Comparison of ENCODE assay signal across 8 cellular contexts in genomic region chr11:313304-313786, GRCh38. TPM values are rescaled to one million over a fixed set of nuclear protein-coding genes. Genes with fewer than 3 reads are reported as not detected.
DNase-seq lines count a peak whose midpoint lies in the region; ATAC-seq and TF ChIP-seq lines count a peak whose summit lies in the region.

No MANE protein-coding gene starts in this region.

- H3K4me3 ChIP-seq in GM12875 (ENCODE audit: low read depth, low read length) (peak overlapping the region; percentile 93), Peyer's patch (peak overlapping the region; percentile 43 to 66 (median 54)), fibroblast of pulmonary artery (replicated peaks; ENCODE audit: low read depth, low read length) (peak overlapping the region; percentile 81), rectal smooth muscle tissue (ENCODE audit: low read length) (peak overlapping the region; percentile 79)

- H3K36me3 ChIP-seq in Peyer's patch = no peaks in the 10 kb centered on the region
- no peaks in the 10 kb centered on the region for H3K36me3 ChIP-seq in rectal smooth muscle tissue (ENCODE audit: control insufficient read depth, insufficient read depth, low read length)

- H3K9me3 ChIP-seq in Peyer's patch = no peaks in the 10 kb centered on the region

- TF ChIP-seq CTCF in GM12875 (IDR thresholded peaks at IDR 0.05; ENCODE audit: borderline replicate concordance, insufficient read depth, low read depth, low read length) = no peak
- no peak for TF ChIP-seq CTCF in Peyer's patch (IDR thresholded peaks at IDR 0.05)
- no peak for TF ChIP-seq CTCF in fibroblast of pulmonary artery (IDR thresholded peaks at IDR 0.05; ENCODE audit: low read length, missing control alignments)

- H3K27ac ChIP-seq in Peyer's patch (peak overlapping the region; percentile 83 to 94 (median 90)), rectal smooth muscle tissue (ENCODE audit: low read depth, low read length) (peak overlapping the region; percentile 66)

- peak overlapping the region; percentile 61 for H3K9ac ChIP-seq in rectal smooth muscle tissue (ENCODE audit: low read length)

- TF ChIP-seq POLR2A in Peyer's patch (IDR thresholded peaks at IDR 0.05) = no peak

- DNase-seq in Peyer's patch (peak in 1 of 3 donors; percentile 57), fibroblast of pulmonary artery (ENCODE audit: low read depth) (no peak), hippocampal formation (lab: John Stamatoyannopoulos, UW) (no peak), NCI-H510A (lab: John Stamatoyannopoulos, UW) (no peak), left lobe of liver (ENCODE audit: low spot score) (no peak)

- ATAC-seq in GM19463 (IDR thresholded peaks at IDR 0.05; ENCODE audit: unreplicated experiment) (no peak), left lobe of liver (no peak)

- peaks cover 0 to 56% (median 21%) of the 10 kb centered on the region in 4 donors for H3K4me1 ChIP-seq in Peyer's patch
- H3K4me1 ChIP-seq in rectal smooth muscle tissue (ENCODE audit: control insufficient read depth, insufficient read depth, low read length) = no peaks in the 10 kb centered on the region

- H3K27me3 ChIP-seq in Peyer's patch (no peaks in the 10 kb centered on the region), rectal smooth muscle tissue (ENCODE audit: control insufficient read depth, insufficient read depth, low read length) (peaks cover 6% of the 10 kb centered on the region)

RNA-seq across cellular contexts. Expression of gene IFITM1, which starts 0.5 kb away (rescaled TPM):
- total RNA-seq in Peyer's patch (100 to 1,000 TPM in 2 of 4 donors, 10 to 100 TPM in 2; 45.9 to 141 (median 89.6) TPM), left lobe of liver (29.2 TPM)

RNA-seq across cellular contexts. Expression of gene IFITM2, which starts 5.7 kb away (rescaled TPM):
- total RNA-seq in Peyer's patch (10 to 100 TPM; 15.6 to 98.2 (median 46.0) TPM), left lobe of liver (354 TPM)

RNA-seq across cellular contexts. Expression of gene IFITM3, which starts 7.3 kb away (rescaled TPM):
- 100 to 1,000 TPM in 1 of 4 donors, 10 to 100 TPM in 3; 30.6 to 200 (median 84.7) TPM for total RNA-seq in Peyer's patch
- 488 TPM for total RNA-seq in left lobe of liver

RNA-seq across cellular contexts. Expression of gene IFITM5, which starts 14.0 kb away (rescaled TPM):
- total RNA-seq in Peyer's patch (not detected), left lobe of liver (not detected)

RNA-seq across cellular contexts. Expression of gene PGGHG, which starts 24.4 kb away (rescaled TPM):
- total RNA-seq in Peyer's patch (100 to 1,000 TPM in 3 of 4 donors, 10 to 100 TPM in 1; 94.2 to 385 (median 317) TPM), left lobe of liver (37.0 TPM)
